Comparison of ENCODE assay signal across 9 cellular contexts in the genomic region with DNA sequence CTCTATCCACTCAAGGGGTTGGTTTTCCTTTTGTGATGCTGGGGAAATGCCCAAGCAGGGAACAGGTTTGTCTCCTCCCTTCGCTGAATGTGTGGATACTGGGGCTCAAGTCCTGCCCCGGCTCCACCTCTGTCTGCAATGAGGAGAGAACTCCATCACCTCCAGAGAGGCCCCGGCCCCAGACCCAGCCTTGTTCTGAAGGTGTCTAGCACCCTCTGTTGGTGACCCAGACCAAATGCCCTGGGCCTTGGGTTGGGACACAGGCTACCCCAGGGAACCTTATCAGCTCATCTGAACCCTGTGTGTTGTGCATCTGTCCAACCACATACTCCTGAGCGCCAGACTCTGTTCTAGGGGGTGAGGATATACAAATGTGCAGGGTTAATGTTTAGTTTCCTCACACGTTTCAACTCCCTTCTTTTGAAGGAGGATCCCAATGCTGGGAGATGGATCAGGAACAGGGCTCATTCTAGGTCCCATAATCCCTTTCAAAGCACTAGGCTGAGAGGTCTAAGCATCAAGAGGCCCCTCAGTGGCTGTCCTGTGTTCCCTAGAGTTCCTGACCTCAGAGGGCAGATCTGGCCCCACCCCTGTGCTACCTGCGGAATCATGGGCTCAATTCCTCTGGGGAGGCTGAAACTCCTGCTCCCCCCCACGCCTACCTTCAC.
DNase-seq lines count a peak whose midpoint lies in the region; ATAC-seq, FAIRE-seq and TF ChIP-seq lines count a peak whose summit lies in the region.
"Had no signal": no experiment of that assay in that cellular context is flagged by ENCODE, and none has a peak within 500 bp of the region (broad histone marks: within the 10 kb centered on the region; RNA-seq: fewer than 3 reads in every experiment).

No MANE protein-coding gene starts in this region.

- H3K4me3 Mint-ChIP-seq in activated T-helper 2 cell treated with anti-CD3 and anti-CD28 coated beads, Interferon-gamma antibody, Interleukin-2, Interleukin-4, amounts not matched to agents 10 μg/mL and 5 μg/mL and 100 μg/mL, durations not matched to agents 14 hours and 24 hours and 36 hours (ENCODE audit: low read depth) = no peak overlapping the region

- no peak overlapping the region for H3K27ac ChIP-seq in heart left ventricle
- H3K27ac ChIP-seq: vagina had no signal

- peak; percentile 21 to 64 (median 50) for TF ChIP-seq CTCF in heart left ventricle (IDR thresholded peaks at IDR 0.05)

- peaks cover 0 to 15% (median 9%) of the 10 kb centered on the region in 12 donors for H3K4me1 ChIP-seq in heart left ventricle
- H3K4me1 ChIP-seq: vagina had no signal

- TF ChIP-seq POLR2A in heart left ventricle (IDR thresholded peaks at IDR 0.05) = no peak

- peaks cover 26% of the 10 kb centered on the region for H3K27me3 Mint-ChIP-seq in activated T-helper 2 cell treated with anti-CD3 and anti-CD28 coated beads, Interferon-gamma antibody, Interleukin-2, Interleukin-4, amounts not matched to agents 10 μg/mL and 5 μg/mL and 100 μg/mL, durations not matched to agents 14 hours and 24 hours and 36 hours (ENCODE audit: low read depth)

- H3K4me1 Mint-ChIP-seq in activated T-helper 2 cell treated with anti-CD3 and anti-CD28 coated beads, Interferon-gamma antibody, Interleukin-2, Interleukin-4, amounts not matched to agents 10 μg/mL and 5 μg/mL and 100 μg/mL, durations not matched to agents 14 hours and 24 hours and 36 hours (ENCODE audit: low read depth) = no peaks in the 10 kb centered on the region

- no peaks in the 10 kb centered on the region for H3K9me3 Mint-ChIP-seq in activated T-helper 2 cell treated with anti-CD3 and anti-CD28 coated beads, Interferon-gamma antibody, Interleukin-2, Interleukin-4, amounts not matched to agents 10 μg/mL and 5 μg/mL and 100 μg/mL, durations not matched to agents 14 hours and 24 hours and 36 hours

- FAIRE-seq in RCC 7860 (lab: Jason Lieb, UNC) = no peak

- no peak overlapping the region for H3K4me3 ChIP-seq in heart left ventricle
- H3K4me3 ChIP-seq: vagina had no signal

- 69 to 86% (median 82%) methylated on average over 7 of the region's 7 CpGs for WGBS in heart left ventricle, 4 donors

- H3K36me3 ChIP-seq in heart left ventricle = no peaks in the 10 kb centered on the region
- H3K36me3 ChIP-seq: vagina had no signal

- no peaks in the 10 kb centered on the region for H3K9me3 ChIP-seq in heart left ventricle
- H3K9me3 ChIP-seq: vagina had no signal

- no peaks in the 10 kb centered on the region for H3K36me3 Mint-ChIP-seq in activated T-helper 2 cell treated with anti-CD3 and anti-CD28 coated beads, Interferon-gamma antibody, Interleukin-2, Interleukin-4, amounts not matched to agents 10 μg/mL and 5 μg/mL and 100 μg/mL, durations not matched to agents 14 hours and 24 hours and 36 hours (ENCODE audit: low read depth)

- peak; percentile 80 for DNase-seq in ELR (ENCODE audit: low read depth)
- peak; percentile 8 for DNase-seq in RCC 7860 (ENCODE audit: low spot score)
- DNase-seq in activated T-helper 2 cell treated with anti-CD3 and anti-CD28 coated beads, Interferon-gamma antibody, Interleukin-2, Interleukin-4, amounts not matched to agents 10 μg/mL and 5 μg/mL and 100 μg/mL, durations not matched to agents 14 hours and 24 hours and 36 hours (ENCODE audit: low spot score) = peak; percentile 28
- peak in 3 of 5 donors; percentile 19 to 62 (median 33) for DNase-seq in heart left ventricle
- peak; percentile 2 to 28 (median 11) for DNase-seq in stimulated activated CD4-positive, alpha-beta T cell treated with anti-CD3 and anti-CD28 coated beads, Interleukin-1b, Interleukin-23, amount 100 ng/mL, for 24 hours (ENCODE audit: low read depth in 4 of 4, low spot score in 1 of 4)

- ATAC-seq in HG02759 (IDR thresholded peaks at IDR 0.05; ENCODE audit: unreplicated experiment) (peak; percentile 61), heart left ventricle (peak; percentile 67 to 73 (median 71)), GM21786 (IDR thresholded peaks at IDR 0.05; ENCODE audit: unreplicated experiment) (no peak), GM19395 (IDR thresholded peaks at IDR 0.05; ENCODE audit: unreplicated experiment) (no peak)

- intact Hi-C loops in activated T-helper 2 cell treated with anti-CD3 and anti-CD28 coated beads, Interferon-gamma antibody, Interleukin-2, Interleukin-4, amounts not matched to agents 10 μg/mL and 5 μg/mL and 100 μg/mL, durations not matched to agents 14 hours and 24 hours and 36 hours (cut with micrococcal nuclease) = loop anchor here (1.0 to 10.0 kb wide), 2 partner anchors 200 to 233 kb away; no protein-coding TSS in a partner anchor
- intact Hi-C loops in heart left ventricle (cut with DNase I) = loop anchor here in 9 of 10 donors (1.0 to 10.0 kb wide), 5 partner anchors 93 to 201 kb away; no protein-coding TSS in a partner anchor

- no peak overlapping the region for H3K27ac Mint-ChIP-seq in activated T-helper 2 cell treated with anti-CD3 and anti-CD28 coated beads, Interferon-gamma antibody, Interleukin-2, Interleukin-4, amounts not matched to agents 10 μg/mL and 5 μg/mL and 100 μg/mL, durations not matched to agents 14 hours and 24 hours and 36 hours

- peaks cover 0 to 3% (median 0%) of the 10 kb centered on the region in 9 donors for H3K27me3 ChIP-seq in heart left ventricle
- H3K27me3 ChIP-seq: vagina had no signal

Comparison
In these comparisons a context has a peak if more than half of its experiments do, and no peak if none do; other contexts are left out.
1. DNase-seq: peak in every context shown above with its lines; median percentile 80 in ELR; 33 in heart left ventricle; 28 in activated T-helper 2 cell treated with anti-CD3 and anti-CD28 coated beads, Interferon-gamma antibody, Interleukin-2, Interleukin-4, amounts not matched to agents 10 μg/mL and 5 μg/mL and 100 μg/mL, durations not matched to agents 14 hours and 24 hours and 36 hours; 11 in stimulated activated CD4-positive, alpha-beta T cell treated with anti-CD3 and anti-CD28 coated beads, Interleukin-1b, Interleukin-23, amount 100 ng/mL, for 24 hours; 8 in RCC 7860.
2. ATAC-seq: peak in HG02759 (single experiment) and heart left ventricle (4 of 4); none in GM21786 (single experiment) and GM19395 (single experiment).